ENCODE assay signal across 21 cellular contexts in the genomic region with DNA sequence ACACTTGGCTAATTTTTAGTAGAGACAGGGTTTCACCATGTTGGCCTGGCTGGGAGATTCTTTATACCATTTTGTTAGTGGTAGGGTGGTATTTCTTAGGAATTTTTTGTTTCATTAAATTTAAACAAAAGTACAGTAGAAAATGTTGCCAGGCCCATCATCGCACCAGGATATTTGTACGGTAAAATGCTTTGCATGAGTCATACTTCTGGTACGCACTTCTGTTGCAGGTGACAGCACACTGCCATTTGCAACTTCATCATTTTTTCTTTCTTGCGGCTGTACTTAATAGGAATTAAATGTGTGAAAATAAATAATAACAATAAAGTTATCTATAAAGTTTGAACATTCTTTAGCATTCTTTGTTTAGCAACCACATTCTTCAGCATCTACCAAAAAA.
"Had no signal": no experiment of that assay in that cellular context is flagged by ENCODE, and none has a peak within 500 bp of the region (broad histone marks: within the 10 kb centered on the region; RNA-seq: fewer than 3 reads in every experiment).

No MANE protein-coding gene starts in this region.

- H3K4me2 ChIP-seq: neural progenitor cell, smooth muscle cell had no signal

- H3K9me3 ChIP-seq: ovary, suprapubic skin, thyroid gland, uterus had no signal

- H3K4me3 ChIP-seq: lung, neural progenitor cell, ovary, smooth muscle cell, suprapubic skin, thyroid gland, uterus had no signal

- H3K27ac ChIP-seq: neural progenitor cell, ovary, suprapubic skin, thyroid gland, uterus had no signal

- H2AFZ ChIP-seq: neural progenitor cell had no signal

- ATAC-seq: esophagus mucosa; left colon; left ventricle myocardium superior; natural killer cell treated with Interleukin-12 subunit alpha and Interleukin-12 subunit beta and Interleukin-15 and Interleukin-18, amount 100 ng/mL, for 72 hours; right cardiac atrium had no signal

- DNase-seq: effector memory CD4-positive, alpha-beta T cell; glutamatergic neuron; immature natural killer cell; kidney; left colon; left ventricle myocardium superior; mesenchymal stem cell; midbrain; nucleus accumbens; ovary; right cardiac atrium; stimulated activated CD4-positive, alpha-beta T cell treated with anti-CD3 and anti-CD28 coated beads, Interleukin-2, amount 100 ng/mL, for 48 hours; stimulated activated naive CD4-positive, alpha-beta T cell treated with Interleukin-2 at 50 U/mL for 16 hours; thyroid gland; uterus had no signal

- H3K9ac ChIP-seq: neural progenitor cell had no signal

- H3K36me3 ChIP-seq: neural progenitor cell, ovary, suprapubic skin, thyroid gland, uterus had no signal

- H3K4me1 ChIP-seq: neural progenitor cell, thyroid gland, uterus had no signal

- H3K27me3 ChIP-seq: ovary, suprapubic skin, thyroid gland had no signal
